Comparison of ENCODE assay signal across 9 cellular contexts in the genomic region with DNA sequence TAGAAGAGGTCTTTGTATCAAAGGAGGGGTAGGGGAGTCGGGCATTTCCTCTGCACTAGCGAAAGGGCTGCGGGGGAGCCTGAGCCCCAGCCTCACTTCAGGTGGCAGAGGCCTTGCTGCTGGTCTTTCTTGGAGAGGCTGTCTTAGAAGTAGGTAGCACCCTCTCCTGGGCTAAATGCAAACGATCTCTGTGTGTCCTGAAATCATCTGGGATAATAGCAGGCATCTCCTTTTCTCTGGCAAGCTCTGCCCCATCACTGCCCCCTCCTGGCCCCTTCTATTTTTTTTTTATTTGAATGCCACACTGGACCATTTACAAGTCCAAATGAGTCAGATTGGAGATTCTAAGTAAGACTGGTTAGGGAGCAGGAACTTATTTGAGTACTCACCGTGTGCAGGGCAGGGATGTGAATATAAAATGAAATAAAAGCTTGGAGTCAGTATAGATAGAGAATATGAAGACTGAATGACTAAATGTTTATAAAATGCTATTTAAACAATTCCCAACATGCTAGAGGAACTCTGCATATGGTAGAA.
A peak's percentile ranks its signal among the peaks of the same experiment; 100 is the strongest.
DNase-seq lines count a peak whose midpoint lies in the region; ATAC-seq and TF ChIP-seq lines count a peak whose summit lies in the region.
"Had no signal": no experiment of that assay in that cellular context is flagged by ENCODE, and none has a peak within 500 bp of the region (broad histone marks: within the 10 kb centered on the region; RNA-seq: fewer than 3 reads in every experiment).

No MANE protein-coding gene starts in this region.

- TF ChIP-seq POLR2A in IMR-90 (IDR thresholded peaks at IDR 0.05; ENCODE audit: low read depth, low read length): 0 out of 2 replicates have a peak, but pooled peaks have one; percentile 40
- TF ChIP-seq POLR2A in ovary (IDR thresholded peaks at IDR 0.05): no peak

- H2AK9ac ChIP-seq in IMR-90 (replicated peaks; ENCODE audit: low read depth, low read length, poor library complexity): peak overlapping the region; percentile 74

- no peak overlapping the region for H3K27ac Mint-ChIP-seq in activated naive CD4-positive, alpha-beta T cell treated with anti-CD3 and anti-CD28 coated beads, Interleukin-2, amount 10 ng/mL, durations not matched to agents 7 days and 5 days
- H3K27ac Mint-ChIP-seq: activated naive CD4-positive, alpha-beta T cell treated with anti-CD3 and anti-CD28 coated beads, Interleukin-2, amount 50 U/mL, for 24 hours had no signal

- no peak overlapping the region for H3K4me3 Mint-ChIP-seq in activated naive CD4-positive, alpha-beta T cell treated with anti-CD3 and anti-CD28 coated beads, Interleukin-2, amount 10 ng/mL, durations not matched to agents 7 days and 5 days
- H3K4me3 Mint-ChIP-seq: activated naive CD4-positive, alpha-beta T cell treated with anti-CD3 and anti-CD28 coated beads, Interleukin-2, amount 50 U/mL, for 24 hours had no signal

- TF ChIP-seq EP300 in ovary (IDR thresholded peaks at IDR 0.05): no peak

- H3K36me3 Mint-ChIP-seq in activated naive CD4-positive, alpha-beta T cell treated with anti-CD3 and anti-CD28 coated beads, Interleukin-2, amount 10 ng/mL, durations not matched to agents 7 days and 5 days: no peaks in the 10 kb centered on the region
- H3K36me3 Mint-ChIP-seq: activated naive CD4-positive, alpha-beta T cell treated with anti-CD3 and anti-CD28 coated beads, Interleukin-2, amount 50 U/mL, for 24 hours had no signal

- H3K27ac ChIP-seq in IMR-90 (ENCODE audit: insufficient read depth, low read length) (no peak overlapping the region), ovary (no peak overlapping the region)

- no peak overlapping the region; the same call in 1 of the 2 replicates for H3K56ac ChIP-seq in IMR-90 (ENCODE audit: extremely low read depth, insufficient read depth, low read length)

- H4K91ac ChIP-seq in IMR-90 (ENCODE audit: insufficient read depth, low read depth, low read length): peak overlapping the region; percentile 41; the same call in 1 of the 2 replicates

- H3K36me3 ChIP-seq in IMR-90 (ENCODE audit: control insufficient read depth, insufficient read depth, low read length): no peaks in the 10 kb centered on the region
- H3K36me3 ChIP-seq in ovary: no peaks in the 10 kb centered on the region

- H2AK5ac ChIP-seq in IMR-90 (ENCODE audit: low read depth, low read length): peak overlapping the region; percentile 40; the same call in 1 of the 2 replicates

- TF ChIP-seq RAD21 in IMR-90 (IDR thresholded peaks at IDR 0.05; ENCODE audit: low read length): peak; percentile 99

- peaks cover 56% of the 10 kb centered on the region for H3K27me3 Mint-ChIP-seq in activated naive CD4-positive, alpha-beta T cell treated with anti-CD3 and anti-CD28 coated beads, Interleukin-2, amount 10 ng/mL, durations not matched to agents 7 days and 5 days

- no peak overlapping the region for H3K9ac ChIP-seq in IMR-90 (ENCODE audit: low read depth, low read length)

- intact Hi-C loops in IMR-90 (cut with micrococcal nuclease): loop anchor here (1.0 to 10.0 kb wide), 7 partner anchors 104 to 537 kb away; a partner anchor contains a TSS
- intact Hi-C loops in ovary (cut with DNase I): loop anchor here in 2 of 4 donors (5.0 to 10.0 kb wide), 2 partner anchors 394 to 402 kb away; no protein-coding TSS in a partner anchor

- CTCF ChIA-PET in IMR-90 (lab: Yijun Ruan, JAX): interaction anchor here (0.6 to 3.0 kb wide), 13 partner anchors 9 to 401 kb away, joined by 3 to 15 read pairs (median 4); a partner anchor contains a TSS
- CTCF ChIA-PET in activated naive CD4-positive, alpha-beta T cell treated with anti-CD3 and anti-CD28 coated beads, Interleukin-2, amount 10 ng/mL, durations not matched to agents 7 days and 5 days (lab: Charles Lee): interaction anchor here (0.6 to 1.7 kb wide), 7 partner anchors 27 to 399 kb away, joined by 3 to 8 read pairs (median 3); no protein-coding TSS in a partner anchor

- H2BK20ac ChIP-seq in IMR-90 (ENCODE audit: low read depth, low read length): peak overlapping the region; percentile 90

- H3K9me3 ChIP-seq in IMR-90 (ENCODE audit: control insufficient read depth, insufficient read depth, low read length) (no peaks in the 10 kb centered on the region), ovary (no peaks in the 10 kb centered on the region)

- TF ChIP-seq CTCF in IMR-90 (conservative IDR thresholded peaks at IDR 0.05; ENCODE audit: low read depth, low read length) (peak; percentile 99), ovary (IDR thresholded peaks at IDR 0.05) (peak in 2 of 3 donors; percentile 35 to 46)

- H3K4me3 ChIP-seq in IMR-90 (ENCODE audit: insufficient read depth, low read depth, low read length) (no peak overlapping the region), ovary (no peak overlapping the region)

- H3K4ac ChIP-seq in IMR-90 (ENCODE audit: low read depth, low read length): peak overlapping the region; percentile 28; the same call in 1 of the 2 replicates

- no peak overlapping the region for H3K23ac ChIP-seq in IMR-90 (ENCODE audit: low read depth, low read length)

- no peak overlapping the region for H3K4me2 ChIP-seq in IMR-90 (ENCODE audit: low read depth, low read length)

- no peak overlapping the region for H4K5ac ChIP-seq in IMR-90 (ENCODE audit: low read depth, low read length)

- POLR2A ChIA-PET in IMR-90 (lab: Charles Lee; ENCODE audit: unreplicated experiment): no interaction called here

- BruUV-seq in IMR-90 (replicated peaks; lab: Mats Ljungman, UMichigan): no TSS peak

- WGBS in IMR-90 (ENCODE audit: extremely low coverage in 2 of 2, insufficient read length in 1 of 2), 2 experiments: no CpG with 5 or more reads among the region's 5 CpGs
- 11 to 25% (median 13%) methylated on average over 5 of the region's 5 CpGs for WGBS in ovary, 3 donors

- peak overlapping the region; percentile 49; the same call in 1 of the 3 replicates for H2BK15ac ChIP-seq in IMR-90 (ENCODE audit: low read depth, low read length)

- no peaks in the 10 kb centered on the region for H4K20me1 ChIP-seq in IMR-90 (ENCODE audit: insufficient read depth, low read length)

- peaks cover 2% of the 10 kb centered on the region for H3K4me1 Mint-ChIP-seq in activated naive CD4-positive, alpha-beta T cell treated with anti-CD3 and anti-CD28 coated beads, Interleukin-2, amount 10 ng/mL, durations not matched to agents 7 days and 5 days

- H3K27me3 ChIP-seq in IMR-90 (ENCODE audit: control insufficient read depth, insufficient read depth, low read length) (no peaks in the 10 kb centered on the region), ovary (no peaks in the 10 kb centered on the region)

- dilution Hi-C loops in IMR-90 (cut with HindIII; ENCODE audit: low sequenced_read_pairs, unreplicated experiment): loop anchor here (25.0 kb wide), 1 partner anchor 412 kb away; no protein-coding TSS in a partner anchor

- peak overlapping the region in 1 of 2 experiments; percentile 88; a peak in 2 of 4 replicates for H4K8ac ChIP-seq in IMR-90 (ENCODE audit: low read depth in 2 of 2, low read length in 2 of 2)

- H3K18ac ChIP-seq in IMR-90 (ENCODE audit: low read depth, low read length): no peak overlapping the region

- H3K79me1 ChIP-seq in IMR-90 (ENCODE audit: low read depth in 1 of 2, low read length in 2 of 2): peaks cover 0 to 38% of the 10 kb centered on the region in 2 experiments; a peak in 2 of 4 replicates

- in situ Hi-C loops in IMR-90 (cut with MboI; ENCODE audit: low sequenced_read_pairs): loop anchor here (5.0 kb wide), 2 partner anchors 227 to 392 kb away; no protein-coding TSS in a partner anchor

- peaks cover 17% of the 10 kb centered on the region for H3K9me1 ChIP-seq in IMR-90 (ENCODE audit: insufficient read depth, low read length)

- H2BK120ac ChIP-seq in IMR-90 (ENCODE audit: low read depth, low read length): peak overlapping the region; percentile 73

- H2BK5ac ChIP-seq in IMR-90 (ENCODE audit: low read depth, low read length, poor library complexity, severe bottlenecking): peak overlapping the region; percentile 25

- no peaks in the 10 kb centered on the region for H3K9me3 Mint-ChIP-seq in activated naive CD4-positive, alpha-beta T cell treated with anti-CD3 and anti-CD28 coated beads, Interleukin-2, amount 10 ng/mL, durations not matched to agents 7 days and 5 days
- H3K9me3 Mint-ChIP-seq: activated naive CD4-positive, alpha-beta T cell treated with anti-CD3 and anti-CD28 coated beads, Interleukin-2, amount 50 U/mL, for 24 hours had no signal

- H3K4me1 ChIP-seq in IMR-90 (ENCODE audit: control insufficient read depth, insufficient read depth, low read length): peaks cover 17% of the 10 kb centered on the region
- no peaks in the 10 kb centered on the region for H3K4me1 ChIP-seq in ovary (ENCODE audit: insufficient read depth)

- DNase-seq in EL (peak; percentile 93), IMR-90 (peak; percentile 97), NOMO-1 treated with dmso at 0.1 percent for 144 hours (lab: John Stamatoyannopoulos, UW; ENCODE audit: unreplicated experiment) (peak; percentile 71), glomerular endothelial cell (ENCODE audit: extremely low read depth, low read depth, low spot score) (peak; percentile 93), ovary (peak in 4 of 5 donors; percentile 26 to 48 (median 35))
- DNase-seq in activated naive CD4-positive, alpha-beta T cell treated with anti-CD3 and anti-CD28 coated beads, Interleukin-2, amount 10 ng/mL, durations not matched to agents 7 days and 5 days: peak; percentile 33

- ATAC-seq in IMR-90 (ENCODE audit: low read depth) (peak; percentile 92), GM21423 (IDR thresholded peaks at IDR 0.05; ENCODE audit: unreplicated experiment) (no peak), HG03457 (IDR thresholded peaks at IDR 0.05; ENCODE audit: unreplicated experiment) (no peak)

- H3K14ac ChIP-seq in IMR-90 (replicated peaks; ENCODE audit: low read depth, low read length): peak overlapping the region; percentile 30; the same call in 1 of the 2 replicates

- H2AFZ ChIP-seq in IMR-90 (replicated peaks; ENCODE audit: low read length, poor library complexity): peak overlapping the region; percentile 79

TF ChIP-seq in IMR-90, 13 proteins besides CTCF, POLR2A, EP300 and RAD21:
- TF ChIP-seq RCOR1 (IDR thresholded peaks at IDR 0.05; ENCODE audit: insufficient replicate concordance, low read length): peak; percentile 69
- TF ChIP-seq SMC3 (IDR thresholded peaks at IDR 0.05; ENCODE audit: low read depth, low read length): peak; percentile 96
- TF ChIP-seq MAZ (IDR thresholded peaks at IDR 0.05; ENCODE audit: borderline replicate concordance, low read depth, low read length): 0 out of 2 replicates have a peak, but pooled peaks have one; percentile 33
- TF ChIP-seq MAFK (IDR thresholded peaks at IDR 0.05; ENCODE audit: low read depth, low read length): no peak
- TF ChIP-seq FOS (IDR thresholded peaks at IDR 0.05; ENCODE audit: low read depth, low read length): 0 out of 2 replicates have a peak, but pooled peaks have one; percentile 8
TF ChIP-seq in IMR-90: peak in this region for 4.

Comparison
In these comparisons a context has a peak if more than half of its experiments do, and no peak if none do; other contexts are left out.
1. DNase-seq: peak in every context shown above with its lines; median percentile 97 in IMR-90; 93 in EL; 93 in glomerular endothelial cell; 71 in NOMO-1 treated with dmso at 0.1 percent for 144 hours; 35 in ovary; 33 in activated naive CD4-positive, alpha-beta T cell treated with anti-CD3 and anti-CD28 coated beads, Interleukin-2, amount 10 ng/mL, durations not matched to agents 7 days and 5 days.